Comparison of ENCODE assay signal across 22 cellular contexts in the genomic region with DNA sequence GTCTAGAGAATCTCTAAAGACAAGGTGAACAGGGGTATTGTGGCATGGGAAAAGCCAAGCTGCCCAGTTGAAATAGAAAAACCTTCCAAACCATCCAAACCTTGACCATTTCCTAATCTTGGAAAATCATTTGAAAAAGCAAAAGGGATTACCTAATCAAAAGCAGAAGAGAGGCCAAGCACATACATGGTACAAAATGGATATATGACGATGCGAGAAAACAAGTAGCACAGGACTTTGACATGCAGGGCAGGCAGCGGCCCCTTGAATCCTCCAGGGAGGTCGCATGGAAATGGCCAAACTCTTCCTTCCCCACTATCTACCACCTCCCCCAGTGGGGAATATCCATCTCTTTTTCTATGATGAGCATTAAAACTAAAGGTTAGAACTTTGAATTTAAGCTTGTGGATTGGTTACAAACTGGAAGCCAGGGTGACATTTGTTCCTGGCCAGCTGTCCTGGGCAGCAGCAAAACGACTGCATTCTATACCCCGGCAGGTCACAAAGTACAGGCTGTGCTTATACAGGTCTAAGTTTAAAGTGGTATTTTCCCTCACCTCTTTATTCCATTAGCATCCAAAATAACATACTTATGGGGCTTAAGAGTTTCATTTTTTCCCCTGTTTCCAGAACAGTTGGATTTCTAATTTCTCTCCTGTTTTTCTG.
"Had no signal": no experiment of that assay in that cellular context is flagged by ENCODE, and none has a peak within 500 bp of the region (broad histone marks: within the 10 kb centered on the region; RNA-seq: fewer than 3 reads in every experiment).

No MANE protein-coding gene starts in this region.

- H3K9me3 ChIP-seq: ascending aorta, body of pancreas, Peyer's patch had no signal

- H3K4me1 Mint-ChIP-seq: activated CD8-positive, alpha-beta memory T cell treated with anti-CD3 and anti-CD28 coated beads, Interleukin-2, amount 10 ng/mL, durations not matched to agents 7 days and 5 days; activated naive CD4-positive, alpha-beta T cell treated with anti-CD3 and anti-CD28 coated beads, Interleukin-2, amount 50 U/mL, for 24 hours had no signal

- H3K36me3 Mint-ChIP-seq: activated CD8-positive, alpha-beta memory T cell treated with anti-CD3 and anti-CD28 coated beads, Interleukin-2, amount 10 ng/mL, durations not matched to agents 7 days and 5 days had no signal

- H3K4me3 ChIP-seq: ascending aorta, body of pancreas, Peyer's patch had no signal

- H3K27me3 ChIP-seq: ascending aorta, body of pancreas, Peyer's patch had no signal

- DNase-seq: activated CD4-positive, alpha-beta T cell treated with anti-CD3 and anti-CD28 coated beads for 48 hours; activated CD4-positive, alpha-beta T cell treated with anti-CD3 and anti-CD28 coated beads, Interleukin-2, amount 50 U/mL, for 48 hours; activated CD8-positive, alpha-beta memory T cell treated with anti-CD3 and anti-CD28 coated beads, Interleukin-2, amount 10 ng/mL, durations not matched to agents 7 days and 5 days; activated effector memory CD4-positive, alpha-beta T cell treated with Interleukin-2 at 50 U/mL for 16 hours; activated naive CD4-positive, alpha-beta T cell; activated T-cell treated with anti-CD3 and anti-CD28 coated beads, Interleukin-2, amount 50 U/mL, for 24 hours; body of pancreas; Karpas-422; MM.1S; NCI-H1105; NCI-H1436 treated with DMSO at 0.1 percent for 48 hours; NCI-H187; NCI-H2081; NCI-H510A treated with DMSO at 0.1 percent for 48 hours; Peyer's patch; SHP77 treated with DMSO at 0.1 percent for 48 hours had no signal

- H3K27ac ChIP-seq: ascending aorta, body of pancreas, Peyer's patch, RWPE1 had no signal

- H3K36me3 ChIP-seq: Peyer's patch had no signal

- H3K27ac Mint-ChIP-seq: activated CD8-positive, alpha-beta memory T cell treated with anti-CD3 and anti-CD28 coated beads, Interleukin-2, amount 10 ng/mL, durations not matched to agents 7 days and 5 days; activated naive CD4-positive, alpha-beta T cell treated with anti-CD3 and anti-CD28 coated beads, Interleukin-2, amount 50 U/mL, for 24 hours; activated T-cell treated with anti-CD3 and anti-CD28 coated beads, Interleukin-2, amount 50 U/mL, for 24 hours; activated T-helper 1 cell treated with anti-CD3 and anti-CD28 coated beads, Interleukin-12 subunit alpha, Interleukin-12 subunit beta, Interleukin-2, Interleukin-4 antibody, amounts not matched to agents 30 ng/mL and 10 ng/mL and 1 ng/mL, durations not matched to agents 14 hours and 24 hours and 36 hours; T-helper 1 cell treated with Interleukin-12 subunit alpha and Interleukin-12 subunit beta and Interleukin-4 antibody, amounts not matched to agents 30 μg/mL and 1 μg/mL, for 36 hours had no signal

- H3K4me1 ChIP-seq: ascending aorta had no signal

- ATAC-seq: activated CD4-positive, CD25-positive, alpha-beta regulatory T cell treated with anti-CD3 and anti-CD28 coated beads, Interleukin-2, amount 50 U/mL, for 24 hours; activated CD8-positive, alpha-beta memory T cell treated with anti-CD3 and anti-CD28 coated beads, Interleukin-2, amount 10 ng/mL, durations not matched to agents 7 days and 5 days; body of pancreas had no signal

- H3K4me3 Mint-ChIP-seq: activated CD8-positive, alpha-beta memory T cell treated with anti-CD3 and anti-CD28 coated beads, Interleukin-2, amount 10 ng/mL, durations not matched to agents 7 days and 5 days; activated naive CD4-positive, alpha-beta T cell treated with anti-CD3 and anti-CD28 coated beads, Interleukin-2, amount 50 U/mL, for 24 hours; activated T-cell treated with anti-CD3 and anti-CD28 coated beads, Interleukin-2, amount 50 U/mL, for 24 hours; activated T-helper 1 cell treated with anti-CD3 and anti-CD28 coated beads, Interleukin-12 subunit alpha, Interleukin-12 subunit beta, Interleukin-2, Interleukin-4 antibody, amounts not matched to agents 30 ng/mL and 10 ng/mL and 1 ng/mL, durations not matched to agents 14 hours and 24 hours and 36 hours; T-helper 1 cell treated with Interleukin-12 subunit alpha and Interleukin-12 subunit beta and Interleukin-4 antibody, amounts not matched to agents 30 μg/mL and 1 μg/mL, for 36 hours had no signal

- H3K9me3 Mint-ChIP-seq: activated naive CD4-positive, alpha-beta T cell treated with anti-CD3 and anti-CD28 coated beads, Interleukin-2, amount 50 U/mL, for 24 hours; activated T-cell treated with anti-CD3 and anti-CD28 coated beads, Interleukin-2, amount 50 U/mL, for 24 hours; activated T-helper 1 cell treated with anti-CD3 and anti-CD28 coated beads, Interleukin-12 subunit alpha, Interleukin-12 subunit beta, Interleukin-2, Interleukin-4 antibody, amounts not matched to agents 30 ng/mL and 10 ng/mL and 1 ng/mL, durations not matched to agents 14 hours and 24 hours and 36 hours; T-helper 1 cell treated with Interleukin-12 subunit alpha and Interleukin-12 subunit beta and Interleukin-4 antibody, amounts not matched to agents 30 μg/mL and 1 μg/mL, for 36 hours had no signal

- H3K27me3 Mint-ChIP-seq: activated CD8-positive, alpha-beta memory T cell treated with anti-CD3 and anti-CD28 coated beads, Interleukin-2, amount 10 ng/mL, durations not matched to agents 7 days and 5 days; activated naive CD4-positive, alpha-beta T cell treated with anti-CD3 and anti-CD28 coated beads, Interleukin-2, amount 50 U/mL, for 24 hours; activated T-cell treated with anti-CD3 and anti-CD28 coated beads, Interleukin-2, amount 50 U/mL, for 24 hours had no signal
